ENCODE assay signal across 9 cellular contexts in the genomic region with DNA sequence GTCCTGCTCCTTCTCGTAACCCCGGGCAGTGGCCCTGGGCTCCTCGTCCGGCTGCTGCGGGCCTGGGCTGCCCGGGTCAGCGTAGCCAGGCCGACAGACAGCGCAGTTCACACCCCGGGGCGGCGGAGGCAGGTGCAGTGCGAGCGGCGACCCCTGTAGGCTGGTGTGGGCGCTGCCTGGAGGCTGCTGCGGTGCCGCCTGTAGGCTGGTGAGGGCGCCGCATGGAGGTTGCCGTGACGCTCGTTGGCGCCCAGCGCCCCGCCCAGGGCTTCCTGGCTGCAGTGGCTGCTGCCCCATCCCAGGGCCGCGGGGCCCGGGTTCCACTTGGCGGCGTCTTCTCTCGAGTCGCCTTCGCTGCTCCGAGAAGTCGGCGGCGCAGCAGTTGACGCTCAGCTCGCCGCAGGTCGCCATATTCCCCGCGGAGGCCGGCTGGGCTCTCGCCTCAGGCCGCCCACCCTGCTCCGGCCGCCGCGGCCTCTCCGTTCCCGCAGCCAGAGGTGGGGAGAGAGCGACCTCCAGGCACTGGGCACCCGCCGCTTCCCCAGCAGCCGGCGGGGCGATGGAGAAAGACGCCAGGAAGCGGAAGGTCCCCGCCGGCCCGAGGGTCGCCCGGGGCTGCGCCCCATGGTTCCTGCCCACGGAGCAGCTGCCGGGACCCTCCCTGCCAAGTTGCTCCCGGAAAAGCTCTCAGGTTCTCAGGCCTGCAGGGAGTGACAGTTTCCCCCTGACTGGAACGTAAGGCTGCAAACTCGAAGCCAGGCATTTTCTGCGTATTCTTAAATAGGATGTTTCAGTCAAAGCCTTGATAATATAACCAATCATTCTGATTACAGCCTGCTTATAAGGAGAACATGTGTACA. TPM values are rescaled to one million over a fixed set of nuclear protein-coding genes. Genes with fewer than 3 reads are reported as not detected.
A peak's percentile ranks its signal among the peaks of the same experiment; 100 is the strongest.
DNase-seq lines count a peak whose midpoint lies in the region; ATAC-seq and TF ChIP-seq lines count a peak whose summit lies in the region.
"Not testable (repeated sequence)": the region's sequence is repeated elsewhere in the genome, so short reads cannot be mapped to it uniquely, and the experiment has no call there.
"Had no signal": no experiment of that assay in that cellular context is flagged by ENCODE, and none has a peak within 500 bp of the region (broad histone marks: within the 10 kb centered on the region; RNA-seq: fewer than 3 reads in every experiment).

A gene (plus strand): TSS at position 265 of the 860 bp plus-strand sequence. CDS start 5,533 bp downstream, outside the sequence.

- not testable (repeated sequence) for H3K79me2 ChIP-seq in PC-3 (ENCODE audit: low read length)

- WGBS in aorta, 2 donors, result no CpG with 5 or more reads among the region's 73 CpGs

- not testable (repeated sequence) for H3K9me3 Mint-ChIP-seq in central memory CD8-positive, alpha-beta T cell; memory B cell

- not testable (repeated sequence) for H3K36me3 Mint-ChIP-seq in central memory CD8-positive, alpha-beta T cell (ENCODE audit: insufficient read depth); memory B cell

- not testable (repeated sequence) for H3K4me1 Mint-ChIP-seq in central memory CD8-positive, alpha-beta T cell; memory B cell

- not testable (repeated sequence) for H3K27ac Mint-ChIP-seq in central memory CD8-positive, alpha-beta T cell (ENCODE audit: low read depth); memory B cell

- not testable (repeated sequence) for H3K27ac ChIP-seq in PC-3 (ENCODE audit: low read length); aorta (ENCODE audit: low read depth in 1 of 2, low read length in 2 of 2)

- not testable (repeated sequence) for TF ChIP-seq CTCF in PC-3 (conservative IDR thresholded peaks at IDR 0.05; ENCODE audit: low read depth, low read length)

- not testable (repeated sequence) for H3K27me3 Mint-ChIP-seq in central memory CD8-positive, alpha-beta T cell; memory B cell

- H4K20me1 ChIP-seq in PC-3 (ENCODE audit: low read length), result not testable (repeated sequence)

- intact Hi-C loops in PC-3 (cut with micrococcal nuclease); aorta (cut with DNase I): not testable (repeated sequence)

- not testable (repeated sequence) for H3K9me3 ChIP-seq in PC-3 (ENCODE audit: low read length); aorta (ENCODE audit: control insufficient read depth, low read length)

- H3K9me2 ChIP-seq in PC-3 (replicated peaks; ENCODE audit: low read length), result not testable (repeated sequence)

- CTCF ChIA-PET in PC-3 (lab: Charles Lee), result not testable (repeated sequence)

- not testable (repeated sequence) for H3K4me1 ChIP-seq in PC-3 (ENCODE audit: insufficient read depth, low read length); aorta (ENCODE audit: control insufficient read depth in 1 of 2, insufficient read depth in 2 of 2, low read length in 2 of 2)

- POLR2A ChIA-PET in PC-3 (lab: Charles Lee; ENCODE audit: unreplicated experiment), result not testable (repeated sequence)

- not testable (repeated sequence) for H3K4me3 Mint-ChIP-seq in central memory CD8-positive, alpha-beta T cell; memory B cell

- DNase-seq in PC-3; central memory CD8-positive, alpha-beta T cell (ENCODE audit: low spot score in 2 of 2); memory B cell (ENCODE audit: low spot score in 2 of 2); aorta: not testable (repeated sequence)

- H3K9ac ChIP-seq in PC-3 (ENCODE audit: low read length), result not testable (repeated sequence)

- peak; percentile 99 for ATAC-seq in GM18861 (IDR thresholded peaks at IDR 0.05; ENCODE audit: unreplicated experiment)
- peak; percentile 91 for ATAC-seq in GM21360 (IDR thresholded peaks at IDR 0.05; ENCODE audit: unreplicated experiment)
- ATAC-seq in HG02642 (IDR thresholded peaks at IDR 0.05; ENCODE audit: poor library complexity, unreplicated experiment), result peak; percentile 99
- ATAC-seq in HG03108 (IDR thresholded peaks at IDR 0.05; ENCODE audit: unreplicated experiment), result peak; percentile 99
- peak; percentile 92 for ATAC-seq in PC-3
- peak; percentile 100 for ATAC-seq in central memory CD8-positive, alpha-beta T cell (replicated peaks; ENCODE audit: extremely low read depth, poor library complexity, severe bottlenecking)
- ATAC-seq in memory B cell (ENCODE audit: low read depth), result peak; percentile 99
- ATAC-seq in aorta (ENCODE audit: low FRiP score), result peak; percentile 94

- not testable (repeated sequence) for H3K27me3 ChIP-seq in PC-3 (ENCODE audit: low read length); aorta (ENCODE audit: control insufficient read depth in 1 of 2, insufficient read depth in 2 of 2, low read length in 1 of 2)

- not testable (repeated sequence) for H3F3A ChIP-seq in PC-3 (ENCODE audit: low read length, unreplicated experiment)

- H3K4me2 ChIP-seq in PC-3 (ENCODE audit: low read length), result not testable (repeated sequence)

- H3K4me3 ChIP-seq in PC-3 (ENCODE audit: low read length); aorta (ENCODE audit: low read length in 2 of 2): not testable (repeated sequence)

- H2AFZ ChIP-seq in PC-3 (ENCODE audit: low read length), result not testable (repeated sequence)

- not testable (repeated sequence) for H3K36me3 ChIP-seq in PC-3 (ENCODE audit: low read depth, low read length); aorta (ENCODE audit: control insufficient read depth in 1 of 2, insufficient read depth in 2 of 2, low read length in 1 of 2)

- BruUV-seq in PC-3 (replicated peaks; lab: Mats Ljungman, UMichigan), result not testable (repeated sequence)

RNA-seq across cellular contexts. Expression of the gene that starts here (rescaled TPM):
- total RNA-seq in PC-3 (2014; rRNA removed) (0.98 and 1.4 TPM in 2 replicates), aorta (10 to 100 TPM in 1 of 2 donors, 1 to 10 TPM in 1; 7.3 to 12.7 TPM)
- polyA plus RNA-seq in aorta, result 1 to 10 TPM; 1.6 to 3.0 TPM
- total RNA-seq: Daoy had no signal
